In genomic region chr7:137091396-137091795, GRCh38 we compare ENCODE assay signal across 1 cellular context.
TF ChIP-seq lines count a peak whose summit lies in the region.

No MANE protein-coding gene starts in this region.

TF ChIP-seq in GM12878, 131 proteins besides CTCF, POLR2A, EP300 and RAD21 (continued from another document):
- no peak for TF ChIP-seq ZNF592 (IDR thresholded peaks at IDR 0.05)
- no peak for TF ChIP-seq IKZF2 (IDR thresholded peaks at IDR 0.05)
- TF ChIP-seq IRF5 (IDR thresholded peaks at IDR 0.05; ENCODE audit: borderline replicate concordance) = no peak
- TF ChIP-seq RBBP5 (conservative IDR thresholded peaks at IDR 0.05) = no peak
